ENCODE assay signal across 18 cellular contexts in the genomic region with DNA sequence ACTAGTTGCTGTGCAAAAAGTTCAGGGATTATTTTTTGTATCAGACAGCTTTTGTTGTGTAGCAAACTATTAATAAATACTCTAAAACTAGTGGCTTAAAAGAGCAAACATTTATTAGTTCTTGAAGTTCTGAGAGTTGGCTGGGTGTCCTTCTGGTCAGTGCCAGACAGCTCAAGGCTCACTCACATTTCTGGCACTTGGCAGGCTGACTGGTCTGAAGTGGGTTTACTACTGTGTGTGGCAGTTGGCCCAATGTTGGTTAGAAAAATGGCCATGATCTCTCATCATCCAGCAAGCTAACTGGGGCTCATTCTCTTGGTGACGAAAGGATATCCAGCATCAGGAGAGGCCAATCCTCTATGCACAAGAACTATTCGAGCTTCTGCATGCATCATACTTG.
DNase-seq lines count a peak whose midpoint lies in the region; ATAC-seq and TF ChIP-seq lines count a peak whose summit lies in the region.
"Had no signal": no experiment of that assay in that cellular context is flagged by ENCODE, and none has a peak within 500 bp of the region (broad histone marks: within the 10 kb centered on the region; RNA-seq: fewer than 3 reads in every experiment).

No MANE protein-coding gene starts in this region.

- H3K27ac ChIP-seq in right atrium auricular region, result no peak overlapping the region
- H3K27ac ChIP-seq in aorta (ENCODE audit: low read depth in 1 of 2, low read length in 2 of 2), result no peak overlapping the region
- H3K27ac ChIP-seq: 22Rv1, parathyroid adenoma had no signal

- H3K4me1 ChIP-seq in right atrium auricular region (no peaks in the 10 kb centered on the region), aorta (ENCODE audit: control insufficient read depth in 1 of 2, insufficient read depth in 2 of 2, low read length in 2 of 2) (peaks cover 0 to 2% of the 10 kb centered on the region in 2 donors)
- H3K4me1 ChIP-seq: Caco-2, parathyroid adenoma had no signal

- DNase-seq in Right ventricle myocardium inferior (ENCODE audit: missing footprints), result peak; percentile 64
- no peak for DNase-seq in right atrium auricular region (ENCODE audit: low spot score)
- peak; percentile 38 for DNase-seq in fibroblast of gingiva (ENCODE audit: low read depth)
- DNase-seq in left lobe of liver (ENCODE audit: low spot score), result no peak
- DNase-seq in aorta, result no peak
- DNase-seq in HuH-7.5 (ENCODE audit: low spot score), result no peak
- DNase-seq in GF-D8 (lab: John Stamatoyannopoulos, UW), result no peak
- DNase-seq: activated CD4-positive, alpha-beta T cell treated with anti-CD3 and anti-CD28 coated beads for 36 hours; activated CD8-positive, alpha-beta memory T cell treated with anti-CD3 and anti-CD28 coated beads, Interleukin-2, amount 10 ng/mL, durations not matched to agents 7 days and 5 days; activated naive CD8-positive, alpha-beta T cell treated with anti-CD3 and anti-CD28 coated beads, Interleukin-2, amount 10 ng/mL, durations not matched to agents 7 days and 5 days; Caco-2; GOT3; naive B cell; small intestine; stimulated activated CD4-positive, alpha-beta T cell treated with anti-CD3 and anti-CD28 coated beads, Interleukin-2, amount 100 ng/mL, for 48 hours had no signal

- 52 to 67% methylated on average over 2 of the region's 2 CpGs for WGBS in aorta, 2 donors

- ATAC-seq in Right ventricle myocardium inferior (peak; percentile 91), left lobe of liver (peak; percentile 70), aorta (ENCODE audit: low FRiP score) (peak; percentile 52), GM21515 (IDR thresholded peaks at IDR 0.05; ENCODE audit: unreplicated experiment) (no peak)
- ATAC-seq: activated CD4-positive, alpha-beta T cell treated with anti-CD3 and anti-CD28 coated beads for 36 hours; activated CD8-positive, alpha-beta memory T cell treated with anti-CD3 and anti-CD28 coated beads, Interleukin-2, amount 10 ng/mL, durations not matched to agents 7 days and 5 days had no signal

- no peak for TF ChIP-seq CTCF in right atrium auricular region (IDR thresholded peaks at IDR 0.05)

- intact Hi-C loops in Right ventricle myocardium inferior (cut with DNase I) (no loop called here), aorta (cut with DNase I) (no loop called here)

- no peaks in the 10 kb centered on the region for H3K27me3 ChIP-seq in right atrium auricular region
- no peaks in the 10 kb centered on the region for H3K27me3 ChIP-seq in aorta (ENCODE audit: control insufficient read depth in 1 of 2, insufficient read depth in 2 of 2, low read length in 1 of 2)

- H3K36me3 ChIP-seq in right atrium auricular region, result no peaks in the 10 kb centered on the region
- H3K36me3 ChIP-seq in aorta (ENCODE audit: control insufficient read depth in 1 of 2, insufficient read depth in 2 of 2, low read length in 1 of 2), result peaks cover 0 to 1% of the 10 kb centered on the region in 2 donors

- no peak overlapping the region for H3K4me3 ChIP-seq in right atrium auricular region
- no peak overlapping the region for H3K4me3 ChIP-seq in aorta (ENCODE audit: low read length in 2 of 2)

- H3K9me3 ChIP-seq in right atrium auricular region, result no peaks in the 10 kb centered on the region
- no peaks in the 10 kb centered on the region for H3K9me3 ChIP-seq in aorta (ENCODE audit: control insufficient read depth, low read length)

Comparison
In these comparisons a context has a peak if more than half of its experiments do, and no peak if none do; other contexts are left out.
1. DNase-seq: peak in Right ventricle myocardium inferior (single experiment) and fibroblast of gingiva (single experiment); none in right atrium auricular region (single experiment), left lobe of liver (single experiment), aorta (0 of 2), HuH-7.5 (single experiment) and GF-D8 (single experiment).